16 cellular contexts compared by ENCODE assay signal in the genomic region with DNA sequence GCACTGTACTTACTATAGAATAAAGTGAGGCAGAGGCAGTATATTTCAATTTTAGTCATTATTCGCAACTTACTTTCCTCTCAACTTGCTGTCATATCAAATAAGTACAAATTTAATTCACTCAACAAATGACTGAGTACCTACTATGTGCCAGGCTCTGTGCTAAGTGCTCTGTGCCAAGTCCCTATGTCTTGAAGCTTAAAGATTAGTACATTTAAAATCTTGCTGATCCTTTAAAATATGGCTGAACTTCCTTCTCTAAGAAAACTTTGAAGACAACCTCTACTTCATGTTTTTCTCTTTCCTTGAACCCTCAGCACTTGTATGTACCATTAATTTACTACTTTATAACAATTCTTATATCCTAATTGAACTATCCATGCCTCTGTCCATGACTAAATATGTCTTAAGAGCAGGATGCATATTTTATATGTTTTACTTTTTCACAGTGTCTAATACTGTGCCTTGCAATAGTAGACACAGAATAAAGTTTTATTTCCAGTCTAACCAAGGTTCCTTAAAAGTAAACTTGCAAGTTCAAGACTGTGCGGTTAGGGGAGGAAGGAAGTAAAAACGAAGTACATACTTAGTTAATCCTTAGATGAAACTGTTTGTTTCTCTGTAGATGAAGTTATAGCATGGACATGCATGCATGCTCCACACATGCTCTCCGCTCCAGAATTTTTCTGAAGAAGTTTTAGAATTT. TPM values are rescaled to one million over a fixed set of nuclear protein-coding genes. Genes with fewer than 3 reads are reported as not detected.
DNase-seq lines count a peak whose midpoint lies in the region; ATAC-seq lines count a peak whose summit lies in the region.
"Had no signal": no experiment of that assay in that cellular context is flagged by ENCODE, and none has a peak within 500 bp of the region (broad histone marks: within the 10 kb centered on the region; RNA-seq: fewer than 3 reads in every experiment).

No MANE protein-coding gene starts in this region.

- DNase-seq in activated CD4-positive, alpha-beta T cell treated with anti-CD3 and anti-CD28 coated beads, Interleukin-2, amount 10 ng/mL, durations not matched to agents 24 days and 14 days, result no peak
- DNase-seq in activated CD4-positive, alpha-beta T cell treated with anti-CD3 and anti-CD28 coated beads for 36 hours, result no peak
- peak; percentile 59 for DNase-seq in KG1 (lab: John Stamatoyannopoulos, UW)
- no peak for DNase-seq in activated CD4-positive, alpha-beta memory T cell treated with anti-CD3 and anti-CD28 coated beads, Interleukin-2, amount 10 ng/mL, durations not matched to agents 7 days and 5 days
- peak in 1 of 10 donors; percentile 16 for DNase-seq in naive thymus-derived CD8-positive, alpha-beta T cell
- no peak for DNase-seq in COR-L47 (lab: John Stamatoyannopoulos, UW)
- no peak for DNase-seq in NCI-H1105 treated with DMSO at 0.1 percent for 48 hours (lab: John Stamatoyannopoulos, UW)
- DNase-seq: activated CD8-positive, alpha-beta memory T cell treated with anti-CD3 and anti-CD28 coated beads, Interleukin-2, amount 50 U/mL, for 48 hours; anterior cingulate cortex; H7; Karpas-422; NCI-H1930; NCI-H69; SHP77; stimulated activated naive CD8-positive, alpha-beta T cell treated with anti-CD3 and anti-CD28 coated beads, Interleukin-15, amount 100 ng/mL, for 72 hours had no signal

- H3K27ac Mint-ChIP-seq in activated CD4-positive, alpha-beta T cell treated with anti-CD3 and anti-CD28 coated beads, Interleukin-2, amount 10 ng/mL, durations not matched to agents 24 days and 14 days, result peak overlapping the region; percentile 89
- H3K27ac Mint-ChIP-seq in activated CD4-positive, alpha-beta T cell treated with anti-CD3 and anti-CD28 coated beads for 36 hours, result no peak overlapping the region
- peak overlapping the region; percentile 58 for H3K27ac Mint-ChIP-seq in activated CD4-positive, alpha-beta memory T cell treated with anti-CD3 and anti-CD28 coated beads, Interleukin-2, amount 10 ng/mL, durations not matched to agents 7 days and 5 days
- peak overlapping the region in 9 of 10 donors; percentile 76 to 93 (median 89) for H3K27ac Mint-ChIP-seq in naive thymus-derived CD8-positive, alpha-beta T cell

- H3K27me3 Mint-ChIP-seq in activated CD4-positive, alpha-beta T cell treated with anti-CD3 and anti-CD28 coated beads, Interleukin-2, amount 10 ng/mL, durations not matched to agents 24 days and 14 days, result no peaks in the 10 kb centered on the region
- H3K27me3 Mint-ChIP-seq in activated CD4-positive, alpha-beta T cell treated with anti-CD3 and anti-CD28 coated beads for 36 hours, result no peaks in the 10 kb centered on the region
- H3K27me3 Mint-ChIP-seq in activated CD4-positive, alpha-beta memory T cell treated with anti-CD3 and anti-CD28 coated beads, Interleukin-2, amount 10 ng/mL, durations not matched to agents 7 days and 5 days, result no peaks in the 10 kb centered on the region
- H3K27me3 Mint-ChIP-seq in naive thymus-derived CD8-positive, alpha-beta T cell, result no peaks in the 10 kb centered on the region
- H3K27me3 Mint-ChIP-seq: stimulated activated naive CD8-positive, alpha-beta T cell treated with anti-CD3 and anti-CD28 coated beads, Interleukin-15, amount 100 ng/mL, for 72 hours had no signal

- intact Hi-C loops in activated CD4-positive, alpha-beta T cell treated with anti-CD3 and anti-CD28 coated beads, Interleukin-2, amount 10 ng/mL, durations not matched to agents 24 days and 14 days (cut with micrococcal nuclease), result loop anchor here (10.0 kb wide), 2 partner anchors 67 to 107 kb away; no protein-coding TSS in a partner anchor
- intact Hi-C loops in activated CD4-positive, alpha-beta T cell treated with anti-CD3 and anti-CD28 coated beads for 36 hours (cut with DNase I, micrococcal nuclease), result loop anchor here in 1 of 2 experiments (10.0 kb wide), 1 partner anchor 137 kb away; a partner anchor contains a TSS

- POLR2A ChIA-PET in activated CD4-positive, alpha-beta T cell treated with anti-CD3 and anti-CD28 coated beads for 36 hours (lab: Charles Lee), result no interaction called here
- POLR2A ChIA-PET in activated CD4-positive, alpha-beta memory T cell treated with anti-CD3 and anti-CD28 coated beads, Interleukin-2, amount 10 ng/mL, durations not matched to agents 7 days and 5 days (lab: Charles Lee), result no interaction called here
- POLR2A ChIA-PET in naive thymus-derived CD8-positive, alpha-beta T cell (lab: Charles Lee), result interaction anchor here (1.7 kb wide), 1 partner anchor 10 kb away, joined by 7 read pairs; a partner anchor contains a TSS

- H3K4me1 Mint-ChIP-seq in activated CD4-positive, alpha-beta T cell treated with anti-CD3 and anti-CD28 coated beads, Interleukin-2, amount 10 ng/mL, durations not matched to agents 24 days and 14 days, result peaks cover 20% of the 10 kb centered on the region
- peaks cover 23% of the 10 kb centered on the region for H3K4me1 Mint-ChIP-seq in activated CD4-positive, alpha-beta T cell treated with anti-CD3 and anti-CD28 coated beads for 36 hours
- H3K4me1 Mint-ChIP-seq in activated CD4-positive, alpha-beta memory T cell treated with anti-CD3 and anti-CD28 coated beads, Interleukin-2, amount 10 ng/mL, durations not matched to agents 7 days and 5 days, result peaks cover 23% of the 10 kb centered on the region
- peaks cover 8 to 29% (median 22%) of the 10 kb centered on the region in 4 donors for H3K4me1 Mint-ChIP-seq in naive thymus-derived CD8-positive, alpha-beta T cell

- CTCF ChIA-PET in activated CD4-positive, alpha-beta T cell treated with anti-CD3 and anti-CD28 coated beads for 36 hours (lab: Charles Lee), result no interaction called here
- CTCF ChIA-PET in activated CD4-positive, alpha-beta memory T cell treated with anti-CD3 and anti-CD28 coated beads, Interleukin-2, amount 10 ng/mL, durations not matched to agents 7 days and 5 days (lab: Charles Lee), result interaction anchor here (1.5 kb wide), 1 partner anchor 25 kb away, joined by 3 read pairs; no protein-coding TSS in a partner anchor

- H3K4me3 Mint-ChIP-seq in activated CD4-positive, alpha-beta T cell treated with anti-CD3 and anti-CD28 coated beads, Interleukin-2, amount 10 ng/mL, durations not matched to agents 24 days and 14 days, result peak overlapping the region; percentile 56
- H3K4me3 Mint-ChIP-seq in activated CD4-positive, alpha-beta T cell treated with anti-CD3 and anti-CD28 coated beads for 36 hours, result no peak overlapping the region
- H3K4me3 Mint-ChIP-seq in activated CD4-positive, alpha-beta memory T cell treated with anti-CD3 and anti-CD28 coated beads, Interleukin-2, amount 10 ng/mL, durations not matched to agents 7 days and 5 days, result no peak overlapping the region
- H3K4me3 Mint-ChIP-seq in naive thymus-derived CD8-positive, alpha-beta T cell, result peak overlapping the region in 9 of 10 donors; percentile 29 to 82 (median 56)
- H3K4me3 Mint-ChIP-seq: stimulated activated naive CD8-positive, alpha-beta T cell treated with anti-CD3 and anti-CD28 coated beads, Interleukin-15, amount 100 ng/mL, for 72 hours had no signal

- peaks cover 39% of the 10 kb centered on the region for H3K36me3 Mint-ChIP-seq in activated CD4-positive, alpha-beta T cell treated with anti-CD3 and anti-CD28 coated beads, Interleukin-2, amount 10 ng/mL, durations not matched to agents 24 days and 14 days (ENCODE audit: low read depth)
- peaks cover 38% of the 10 kb centered on the region for H3K36me3 Mint-ChIP-seq in activated CD4-positive, alpha-beta T cell treated with anti-CD3 and anti-CD28 coated beads for 36 hours (ENCODE audit: low read depth)
- peaks cover 62% of the 10 kb centered on the region for H3K36me3 Mint-ChIP-seq in activated CD4-positive, alpha-beta memory T cell treated with anti-CD3 and anti-CD28 coated beads, Interleukin-2, amount 10 ng/mL, durations not matched to agents 7 days and 5 days (ENCODE audit: low read depth)
- H3K36me3 Mint-ChIP-seq in naive thymus-derived CD8-positive, alpha-beta T cell, result peaks cover 4 to 79% (median 9%) of the 10 kb centered on the region in 3 donors

- no peaks in the 10 kb centered on the region for H3K9me3 Mint-ChIP-seq in activated CD4-positive, alpha-beta T cell treated with anti-CD3 and anti-CD28 coated beads, Interleukin-2, amount 10 ng/mL, durations not matched to agents 24 days and 14 days
- H3K9me3 Mint-ChIP-seq in activated CD4-positive, alpha-beta T cell treated with anti-CD3 and anti-CD28 coated beads for 36 hours (ENCODE audit: low read depth), result no peaks in the 10 kb centered on the region
- H3K9me3 Mint-ChIP-seq in activated CD4-positive, alpha-beta memory T cell treated with anti-CD3 and anti-CD28 coated beads, Interleukin-2, amount 10 ng/mL, durations not matched to agents 7 days and 5 days, result no peaks in the 10 kb centered on the region
- H3K9me3 Mint-ChIP-seq in naive thymus-derived CD8-positive, alpha-beta T cell, result no peaks in the 10 kb centered on the region
- H3K9me3 Mint-ChIP-seq: stimulated activated naive CD8-positive, alpha-beta T cell treated with anti-CD3 and anti-CD28 coated beads, Interleukin-15, amount 100 ng/mL, for 72 hours had no signal

- ATAC-seq in activated CD4-positive, alpha-beta T cell treated with anti-CD3 and anti-CD28 coated beads for 36 hours, result no peak
- ATAC-seq in naive thymus-derived CD8-positive, alpha-beta T cell, result peak; percentile 37 to 67
- ATAC-seq in GM21526 (IDR thresholded peaks at IDR 0.05; ENCODE audit: low FRiP score, unreplicated experiment), result no peak
- ATAC-seq: stimulated activated naive CD8-positive, alpha-beta T cell treated with anti-CD3 and anti-CD28 coated beads, Interleukin-15, amount 100 ng/mL, for 72 hours had no signal

RNA-seq across cellular contexts. Expression of a gene that starts 10.0 kb away (rescaled TPM):
- total RNA-seq in activated CD4-positive, alpha-beta T cell treated with anti-CD3 and anti-CD28 coated beads, Interleukin-2, amount 10 ng/mL, durations not matched to agents 24 days and 14 days, result 31.8 and 33.7 TPM in 2 replicates
- 10 to 100 TPM; 21.2 to 23.5 TPM for total RNA-seq in activated CD4-positive, alpha-beta T cell treated with anti-CD3 and anti-CD28 coated beads for 36 hours
- 10 to 100 TPM; 30.8 to 31.0 TPM for total RNA-seq in activated CD4-positive, alpha-beta memory T cell treated with anti-CD3 and anti-CD28 coated beads, Interleukin-2, amount 10 ng/mL, durations not matched to agents 7 days and 5 days
- total RNA-seq in naive thymus-derived CD8-positive, alpha-beta T cell, result 10 to 100 TPM; 45.1 to 55.7 TPM
- 10 to 100 TPM in 2 of 3 donors, 1 to 10 TPM in 1; 6.8 to 14.2 (median 14.1) TPM for polyA plus RNA-seq in naive thymus-derived CD8-positive, alpha-beta T cell

RNA-seq across cellular contexts. Expression of a gene that starts 18.4 kb away (rescaled TPM):
- 78.9 and 93.7 TPM in 2 replicates for total RNA-seq in activated CD4-positive, alpha-beta T cell treated with anti-CD3 and anti-CD28 coated beads, Interleukin-2, amount 10 ng/mL, durations not matched to agents 24 days and 14 days
- 10 to 100 TPM; 80.5 to 89.4 TPM for total RNA-seq in activated CD4-positive, alpha-beta T cell treated with anti-CD3 and anti-CD28 coated beads for 36 hours
- 10 to 100 TPM; 49.3 to 55.0 TPM for total RNA-seq in activated CD4-positive, alpha-beta memory T cell treated with anti-CD3 and anti-CD28 coated beads, Interleukin-2, amount 10 ng/mL, durations not matched to agents 7 days and 5 days
- total RNA-seq in naive thymus-derived CD8-positive, alpha-beta T cell, result 10 to 100 TPM; 62.0 to 66.1 TPM
- 1 to 10 TPM; 2.4 to 6.3 (median 5.9) TPM for polyA plus RNA-seq in naive thymus-derived CD8-positive, alpha-beta T cell

RNA-seq across cellular contexts. Expression of a gene that starts 21.6 kb away (rescaled TPM):
- 98.0 and 101 TPM in 2 replicates for total RNA-seq in activated CD4-positive, alpha-beta T cell treated with anti-CD3 and anti-CD28 coated beads, Interleukin-2, amount 10 ng/mL, durations not matched to agents 24 days and 14 days
- total RNA-seq in activated CD4-positive, alpha-beta T cell treated with anti-CD3 and anti-CD28 coated beads for 36 hours, result 10 to 100 TPM; 90.1 to 91.3 TPM
- total RNA-seq in activated CD4-positive, alpha-beta memory T cell treated with anti-CD3 and anti-CD28 coated beads, Interleukin-2, amount 10 ng/mL, durations not matched to agents 7 days and 5 days, result 100 to 1,000 TPM in 1 of 2 experiments, 10 to 100 TPM in 1; 98.0 to 102 TPM
- 10 to 100 TPM; 53.4 to 54.8 TPM for total RNA-seq in naive thymus-derived CD8-positive, alpha-beta T cell
- 100 to 1,000 TPM; 141 to 148 (median 145) TPM for polyA plus RNA-seq in naive thymus-derived CD8-positive, alpha-beta T cell

Comparison
In these comparisons a context has a peak if more than half of its experiments do, and no peak if none do; other contexts are left out.
1. H3K4me3 Mint-ChIP-seq: peak in activated CD4-positive, alpha-beta T cell treated with anti-CD3 and anti-CD28 coated beads, Interleukin-2, amount 10 ng/mL, durations not matched to agents 24 days and 14 days (single experiment) and naive thymus-derived CD8-positive, alpha-beta T cell (9 of 10); none in activated CD4-positive, alpha-beta T cell treated with anti-CD3 and anti-CD28 coated beads for 36 hours (single experiment) and activated CD4-positive, alpha-beta memory T cell treated with anti-CD3 and anti-CD28 coated beads, Interleukin-2, amount 10 ng/mL, durations not matched to agents 7 days and 5 days (single experiment).
2. ATAC-seq: peak in naive thymus-derived CD8-positive, alpha-beta T cell (2 of 2); none in activated CD4-positive, alpha-beta T cell treated with anti-CD3 and anti-CD28 coated beads for 36 hours (single experiment) and GM21526 (single experiment).